In genomic region chrX:11059923-11060322, GRCh38 we compare ENCODE assay signal across 1 cellular context.
TF ChIP-seq lines count a peak whose summit lies in the region.

No MANE protein-coding gene starts in this region.

TF ChIP-seq in K562, 482 proteins besides CTCF, POLR2A, EP300 and RAD21 (continued from another document):
- TF ChIP-seq ZBED1 (IDR thresholded peaks at IDR 0.05) = no peak
- TF ChIP-seq CBFA2T2 (conservative IDR thresholded peaks at IDR 0.05) = 0 out of 2 replicates have a peak, but pooled peaks have one; percentile 5
